8 cellular contexts compared by ENCODE assay signal in genomic region chr22:25419247-25420113, GRCh38.
DNase-seq lines count a peak whose midpoint lies in the region; ATAC-seq and TF ChIP-seq lines count a peak whose summit lies in the region.
"Had no signal": no experiment of that assay in that cellular context is flagged by ENCODE, and none has a peak within 500 bp of the region (broad histone marks: within the 10 kb centered on the region; RNA-seq: fewer than 3 reads in every experiment).

No MANE protein-coding gene starts in this region.

- no peak overlapping the region for H2BK12ac ChIP-seq in H9 (ENCODE audit: insufficient read length, low read depth, low read length)

- POLR2A ChIA-PET in OCI-LY7 (lab: Charles Lee) = interaction anchor here (0.9 kb wide), 1 partner anchor 26 kb away, joined by 3 read pairs; no protein-coding TSS in a partner anchor

- H2AK5ac ChIP-seq in H9 (ENCODE audit: insufficient read length, low read length) = no peak overlapping the region

- H2BK5ac ChIP-seq in H9 (ENCODE audit: insufficient read length, low read length) = no peak overlapping the region

- peaks cover 14% of the 10 kb centered on the region; the same call in 1 of the 2 replicates for H3K27me3 ChIP-seq in H9 (ENCODE audit: insufficient read depth, low read length)

- H3K4me1 Mint-ChIP-seq in H9 (peaks cover 32 to 52% of the 10 kb centered on the region in 2 experiments), glutamatergic neuron (ENCODE audit: low read depth, unreplicated experiment) (peaks cover 9% of the 10 kb centered on the region)

- H3K36me3 Mint-ChIP-seq in H9 (ENCODE audit: insufficient read depth in 1 of 3, low read depth in 3 of 3) (0 out of 7 replicates have a peak, but pooled peaks cover 0 to 2% (median 0%) of the 10 kb centered on the region in 3 experiments), glutamatergic neuron (ENCODE audit: unreplicated experiment) (peaks cover 6% of the 10 kb centered on the region)

- H3K56ac ChIP-seq in H9 (ENCODE audit: insufficient read length, low read depth, low read length) = no peak overlapping the region

- peaks cover 0 to 5% of the 10 kb centered on the region in 2 experiments; a peak in 3 of 5 replicates for H3K9me3 Mint-ChIP-seq in H9
- peaks cover 11% of the 10 kb centered on the region for H3K9me3 Mint-ChIP-seq in glutamatergic neuron (ENCODE audit: unreplicated experiment)

- no peak overlapping the region for H4K91ac ChIP-seq in H9 (ENCODE audit: insufficient read length, low read depth, low read length)

- H3K23me2 ChIP-seq in H9 (ENCODE audit: insufficient read length, low read depth, low read length, poor library complexity, severe bottlenecking) = no peaks in the 10 kb centered on the region

- H2BK20ac ChIP-seq in H9 (ENCODE audit: low read depth, low read length, poor library complexity, severe bottlenecking) = no peak overlapping the region

- no peak overlapping the region for H4K8ac ChIP-seq in H9 (replicated peaks; ENCODE audit: insufficient read length, low read depth, low read length)

- H3K27ac Mint-ChIP-seq in H9 (no peak overlapping the region; a peak in 1 of 7 replicates), glutamatergic neuron (ENCODE audit: unreplicated experiment) (no peak overlapping the region)

- H3K4ac ChIP-seq in H9 (ENCODE audit: low read depth, low read length) = no peak overlapping the region

- no peak overlapping the region for H3K14ac ChIP-seq in H9 (ENCODE audit: insufficient read depth, low read length)

- no peak overlapping the region for H2AFZ ChIP-seq in H9 (ENCODE audit: low read length)
- peak overlapping the region; percentile 88 for H2AFZ ChIP-seq in OCI-LY7 (ENCODE audit: low read length)

- peaks cover 3% of the 10 kb centered on the region; the same call in 1 of the 2 replicates for H3K4me1 ChIP-seq in H9 (ENCODE audit: insufficient read depth, low read length)
- peaks cover 32% of the 10 kb centered on the region for H3K4me1 ChIP-seq in OCI-LY7 (ENCODE audit: insufficient read depth, low read length, poor library complexity, severe bottlenecking)

- no peaks in the 10 kb centered on the region for H3K79me1 ChIP-seq in H9 (ENCODE audit: insufficient read depth, low read depth, low read length, poor library complexity, severe bottlenecking)

- H3K27me3 Mint-ChIP-seq in H9 (ENCODE audit: low read depth) = peaks cover 83% of the 10 kb centered on the region
- H3K27me3 Mint-ChIP-seq in glutamatergic neuron (ENCODE audit: unreplicated experiment) = peaks cover 24% of the 10 kb centered on the region

- TF ChIP-seq CTCF in H9 (conservative IDR thresholded peaks at IDR 0.05) = no peak
- TF ChIP-seq CTCF in OCI-LY7 (conservative IDR thresholded peaks at IDR 0.05; ENCODE audit: low read length) = no peak
- TF ChIP-seq CTCF in glutamatergic neuron (IDR thresholded peaks at IDR 0.05; ENCODE audit: partially characterized antibody, unreplicated experiment) = no peak

- H2BK120ac ChIP-seq in H9 (ENCODE audit: low read depth, low read length, poor library complexity, severe bottlenecking) = no peak overlapping the region

- H3K9ac ChIP-seq in H9 (ENCODE audit: extremely low read depth, insufficient read length, low read length) = peak overlapping the region; percentile 13

- H2BK15ac ChIP-seq in H9 (ENCODE audit: low read depth, low read length) = no peak overlapping the region

- peak overlapping the region; percentile 34 for H3K4me3 ChIP-seq in OCI-LY7 (ENCODE audit: low read depth, low read length, poor library complexity, severe bottlenecking)

- no CpG with 5 or more reads among the region's 25 CpGs for WGBS in H9 (ENCODE audit: extremely low coverage, insufficient read length, low lambda C conversion rate)

- no peaks in the 10 kb centered on the region for H3K9me2 ChIP-seq in OCI-LY7 (ENCODE audit: insufficient read depth, low read length)

- H4K5ac ChIP-seq in H9 (ENCODE audit: insufficient read length, low read depth, low read length) = no peak overlapping the region

- no TSS peak for BruUV-seq in OCI-LY7 (replicated peaks; lab: Mats Ljungman, UMichigan)

- H3K4me2 ChIP-seq in H9 (ENCODE audit: insufficient read depth, insufficient read length, low read length) (peak overlapping the region; percentile 44), OCI-LY7 (ENCODE audit: low read length) (peak overlapping the region; percentile 56)

- CTCF ChIA-PET in OCI-LY7 (lab: Charles Lee; ENCODE audit: unreplicated experiment) = interaction anchor here (0.7 kb wide), 1 partner anchor 27 kb away, joined by 3 read pairs; no protein-coding TSS in a partner anchor

- DNase-seq in H9 (no peak), OCI-LY7 (ENCODE audit: low spot score) (peak; percentile 9), glutamatergic neuron (no peak), sciatic nerve (ENCODE audit: low spot score) (no peak), RPMI8226 (no peak)

- no peak overlapping the region for H3T11ph ChIP-seq in H9 (ENCODE audit: low read length)

- no peaks in the 10 kb centered on the region for H3K9me3 ChIP-seq in H9 (ENCODE audit: control insufficient read depth, low read depth, low read length)
- no peaks in the 10 kb centered on the region for H3K9me3 ChIP-seq in OCI-LY7 (ENCODE audit: low read length)
- H3K9me3 ChIP-seq: gastrocnemius medialis had no signal

- H3K4me3 Mint-ChIP-seq in H9 (peak overlapping the region; percentile 47 to 61), glutamatergic neuron (ENCODE audit: unreplicated experiment) (peak overlapping the region; percentile 55)

- no peaks in the 10 kb centered on the region for H3K36me3 ChIP-seq in OCI-LY7 (ENCODE audit: insufficient read depth, low read length)
- H3K36me3 ChIP-seq: gastrocnemius medialis had no signal

- ATAC-seq in sciatic nerve (peak; percentile 87), HG02763 (IDR thresholded peaks at IDR 0.05; ENCODE audit: unreplicated experiment) (no peak), GM19397 (IDR thresholded peaks at IDR 0.05; ENCODE audit: unreplicated experiment) (no peak)
- ATAC-seq: gastrocnemius medialis had no signal

- H3K27ac ChIP-seq in H9 (ENCODE audit: insufficient read length, low read depth, low read length) (no peak overlapping the region), OCI-LY7 (ENCODE audit: low read depth, low read length, poor library complexity, severe bottlenecking) (no peak overlapping the region)
- H3K27ac ChIP-seq: gastrocnemius medialis had no signal

- H3K23ac ChIP-seq in H9 (ENCODE audit: insufficient read length, low read depth, low read length) = no peak overlapping the region

- H4K20me1 ChIP-seq in H9 (ENCODE audit: control insufficient read depth, insufficient read depth, insufficient read length) = no peaks in the 10 kb centered on the region
- H4K20me1 ChIP-seq in OCI-LY7 (ENCODE audit: insufficient read depth, low read length) = no peaks in the 10 kb centered on the region

- H3K18ac ChIP-seq in H9 (ENCODE audit: insufficient read length, low read depth, low read length) = no peak overlapping the region

- no peaks in the 10 kb centered on the region for H3K79me2 ChIP-seq in H9 (ENCODE audit: insufficient read depth, low read length)
- H3K79me2 ChIP-seq in OCI-LY7 (ENCODE audit: insufficient read depth, low read depth, low read length) = no peaks in the 10 kb centered on the region

- intact Hi-C loops in OCI-LY7 (cut with micrococcal nuclease; ENCODE audit: unreplicated experiment) (no loop called here), sciatic nerve (cut with DNase I) (no loop called here)
